11 cellular contexts compared by ENCODE assay signal in genomic region chr1:185238447-185238846, GRCh38.
DNase-seq lines count a peak whose midpoint lies in the region; ATAC-seq, FAIRE-seq and TF ChIP-seq lines count a peak whose summit lies in the region.
"Had no signal": no experiment of that assay in that cellular context is flagged by ENCODE, and none has a peak within 500 bp of the region (broad histone marks: within the 10 kb centered on the region; RNA-seq: fewer than 3 reads in every experiment).

No MANE protein-coding gene starts in this region.

- DNase-seq in A549 (ENCODE audit: low read depth in 1 of 2, low spot score in 1 of 2) (peak; percentile 7), GM06990 (ENCODE audit: extremely low read depth, insufficient read length) (no peak), SK-MEL-5 (ENCODE audit: low read depth, low spot score) (peak; percentile 34), foreskin fibroblast (peak; percentile 18 to 47), thyroid gland (no peak), germinal center (ENCODE audit: low spot score) (no peak), AG08396 (ENCODE audit: low spot score) (no peak), vagina (ENCODE audit: extremely low spot score in 2 of 2) (no peak)
- DNase-seq: nephron progenitor cell; stimulated activated naive CD8-positive, alpha-beta T cell treated with anti-CD3 and anti-CD28 coated beads, Interleukin-15, amount 100 ng/mL, for 72 hours had no signal

- H3K27ac ChIP-seq in A549, result no peak overlapping the region
- H3K27ac ChIP-seq in thyroid gland, result no peak overlapping the region
- H3K27ac ChIP-seq in vagina, result no peak overlapping the region

- no peak for FAIRE-seq in A549 (lab: Jason Lieb, UNC)

- H3K4me2 ChIP-seq in A549, result no peak overlapping the region

- TF ChIP-seq CTCF in A549 (IDR thresholded peaks at IDR 0.05), result peak; percentile 34; the same call in 2 of the 3 replicates
- peak; percentile 22 for TF ChIP-seq CTCF in GM06990 (IDR thresholded peaks at IDR 0.05; ENCODE audit: insufficient read depth, low read length, poor library complexity, severe bottlenecking)
- peak; percentile 29 for TF ChIP-seq CTCF in foreskin fibroblast (IDR thresholded peaks at IDR 0.05; ENCODE audit: low read depth, low read length)
- peak in 3 of 6 experiments; percentile 22 to 39 (median 27) for TF ChIP-seq CTCF in thyroid gland (IDR thresholded peaks at IDR 0.05)
- no peak for TF ChIP-seq CTCF in vagina (IDR thresholded peaks at IDR 0.05)

- no peak for TF ChIP-seq EP300 in A549 (IDR thresholded peaks at IDR 0.05)

- no peak for ATAC-seq in A549
- ATAC-seq: stimulated activated naive CD8-positive, alpha-beta T cell treated with anti-CD3 and anti-CD28 coated beads, Interleukin-15, amount 100 ng/mL, for 72 hours had no signal

- in situ Hi-C loops in SK-MEL-5 (cut with HindIII; ENCODE audit: low pct_unique_long_range_greater_than_20kb, low sequenced_read_pairs), result no loop called here

- 0 out of 5 replicates have a peak, but pooled peaks have one; percentile 27 to 33 for TF ChIP-seq RAD21 in A549 (conservative IDR thresholded peaks at IDR 0.05 in 1 of 2, IDR thresholded peaks at IDR 0.05 in 1 of 2)

- H3K4me1 ChIP-seq in A549 (no peaks in the 10 kb centered on the region), thyroid gland (no peaks in the 10 kb centered on the region), vagina (no peaks in the 10 kb centered on the region)

- intact Hi-C loops in thyroid gland (cut with DNase I) (no loop called here), vagina (cut with DNase I) (no loop called here)

- no peaks in the 10 kb centered on the region for H3K9me3 ChIP-seq in A549
- no peaks in the 10 kb centered on the region for H3K9me3 ChIP-seq in thyroid gland
- H3K9me3 ChIP-seq in vagina, result no peaks in the 10 kb centered on the region

- POLR2A ChIA-PET in A549 (lab: Yijun Ruan, JAX), result interaction anchor here (0.5 kb wide), 1 partner anchor 435 kb away, joined by 7 read pairs; no protein-coding TSS in a partner anchor

- CTCF ChIA-PET in A549 (lab: Yijun Ruan, JAX), result interaction anchor here (1.2 to 2.2 kb wide), 2 partner anchors 11 to 16 kb away, joined by 3 to 5 read pairs; no protein-coding TSS in a partner anchor

- no peak for TF ChIP-seq POLR2A in A549 (IDR thresholded peaks at IDR 0.05; ENCODE audit: low read length)
- no peak for TF ChIP-seq POLR2A in thyroid gland (IDR thresholded peaks at IDR 0.05)
- no peak for TF ChIP-seq POLR2A in vagina (IDR thresholded peaks at IDR 0.05)

- H3K4me3 ChIP-seq in A549, result no peak overlapping the region
- H3K4me3 ChIP-seq in GM06990 (replicated peaks; ENCODE audit: low read depth, low read length), result no peak overlapping the region
- no peak overlapping the region for H3K4me3 ChIP-seq in foreskin fibroblast (ENCODE audit: low read depth in 1 of 2, low read length in 2 of 2)
- H3K4me3 ChIP-seq in thyroid gland (replicated peaks in 1 of 3), result no peak overlapping the region
- H3K4me3 ChIP-seq in vagina, result no peak overlapping the region
- H3K4me3 ChIP-seq: SK-N-MC had no signal

- WGBS in A549 (ENCODE audit: missing lambda C conversion rate), result 46% methylated on average over 1 of the region's 1 CpG
- WGBS in thyroid gland, 2 donors, result 67 to 79% methylated on average over 1 of the region's 1 CpG

- H3K36me3 ChIP-seq in GM06990 (ENCODE audit: control insufficient read depth, insufficient read depth, low read length), result no peaks in the 10 kb centered on the region
- no peaks in the 10 kb centered on the region for H3K36me3 ChIP-seq in thyroid gland
- no peaks in the 10 kb centered on the region for H3K36me3 ChIP-seq in vagina

- no peaks in the 10 kb centered on the region for H3K27me3 ChIP-seq in GM06990 (replicated peaks; ENCODE audit: control insufficient read depth, insufficient read depth, low read length)
- no peaks in the 10 kb centered on the region for H3K27me3 ChIP-seq in thyroid gland
- no peaks in the 10 kb centered on the region for H3K27me3 ChIP-seq in vagina

TF ChIP-seq in A549, 52 proteins besides CTCF, POLR2A, EP300 and RAD21:
- TF ChIP-seq REST (IDR thresholded peaks at IDR 0.05) (no peak), PBX3 (IDR thresholded peaks at IDR 0.05) (no peak), EHMT2 (IDR thresholded peaks at IDR 0.05; ENCODE audit: low read depth) (no peak), FOSL2 (IDR thresholded peaks at IDR 0.05) (no peak), FOSL2 (CRISPR knock-in tag; IDR thresholded peaks at IDR 0.05) (no peak), POLR2AphosphoS2 (conservative IDR thresholded peaks at IDR 0.05; ENCODE audit: low read length) (no peak), CHD4 (IDR thresholded peaks at IDR 0.05; ENCODE audit: borderline replicate concordance) (no peak)

Comparison
In these comparisons a context has a peak if more than half of its experiments do, and no peak if none do; other contexts are left out.
1. DNase-seq: peak in A549 (2 of 2), SK-MEL-5 (single experiment) and foreskin fibroblast (2 of 2); none in GM06990 (single experiment), thyroid gland (0 of 2), germinal center (single experiment), AG08396 (single experiment) and vagina (0 of 2).
2. CTCF ChIP-seq: peak in A549 (single experiment), GM06990 (single experiment) and foreskin fibroblast (single experiment); none in vagina (0 of 3).